ENCODE assay signal across 34 cellular contexts in the genomic region with DNA sequence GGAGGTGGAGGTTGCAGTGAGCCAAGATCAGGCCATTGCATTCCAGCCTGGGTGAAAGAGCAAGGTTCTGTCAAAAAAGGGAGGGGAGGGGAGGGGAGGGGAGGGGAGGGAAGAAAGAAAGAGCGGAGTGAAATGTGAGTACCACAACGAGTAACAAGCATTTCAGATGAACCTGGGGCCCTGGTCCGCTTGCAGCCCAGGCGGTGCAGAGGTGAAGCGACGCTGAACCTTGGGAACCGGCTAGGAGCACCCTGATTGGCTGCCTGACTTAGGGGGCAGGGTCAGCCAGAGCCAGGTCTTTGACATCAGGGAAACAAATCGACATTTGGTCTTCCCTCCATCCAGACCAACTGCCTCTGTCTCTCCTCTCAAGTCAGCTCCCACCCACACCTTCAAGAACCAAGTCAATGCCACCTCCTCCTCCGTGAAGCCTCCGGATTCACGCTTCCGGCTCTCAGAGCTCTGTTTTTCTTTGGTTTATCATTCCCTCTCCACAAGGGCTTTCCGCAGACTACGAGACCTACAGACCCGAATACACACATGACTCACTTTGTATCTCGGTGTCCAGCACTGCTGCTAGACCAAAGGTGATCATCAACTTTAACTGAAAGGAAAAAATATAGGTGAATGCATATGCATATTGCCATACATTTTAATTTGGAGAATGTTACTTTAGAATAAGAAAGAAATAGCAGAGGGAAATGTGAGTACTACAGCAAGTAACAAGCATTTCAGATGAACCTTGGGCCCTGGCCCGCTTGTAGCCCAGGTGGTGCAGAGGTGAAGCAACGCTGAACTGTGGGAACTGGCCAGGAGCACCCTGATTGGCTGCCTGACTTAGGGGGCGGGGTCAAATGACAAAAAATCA. TPM values are rescaled to one million over a fixed set of nuclear protein-coding genes. Genes with fewer than 3 reads are reported as not detected.
"Had no signal": no experiment of that assay in that cellular context is flagged by ENCODE, and none has a peak within 500 bp of the region (broad histone marks: within the 10 kb centered on the region; RNA-seq: fewer than 3 reads in every experiment).

No MANE protein-coding gene starts in this region.

- H3K27ac ChIP-seq: neutrophil, pancreas, prostate gland, skin epidermis, spleen, suprapubic skin, testis, tibial artery, transverse colon, upper lobe of right lung, uterus had no signal

- H3K4me2 ChIP-seq: smooth muscle cell had no signal

- H3K4me1 ChIP-seq: pancreas, prostate gland, spleen, suprapubic skin, testis, tibial artery, transverse colon, upper lobe of right lung, uterus had no signal

- H3K27me3 ChIP-seq: testis, uterus had no signal

- H3K9me3 ChIP-seq: pancreas, prostate gland, testis, upper lobe of right lung had no signal

- ATAC-seq: naive thymus-derived CD8-positive, alpha-beta T cell; natural killer cell treated with Interleukin-12 subunit alpha and Interleukin-12 subunit beta and Interleukin-15 and Interleukin-18, amount 100 ng/mL, for 72 hours; pancreas; right cardiac atrium; sciatic nerve; stimulated activated memory B cell treated with anti-CD40 and anti-IgM and Interleukin-4, amounts not matched to agents 10 μg/mL and 1 μg/mL and 100 μg/mL, for 72 hours; stimulated activated naive CD8-positive, alpha-beta T cell treated with anti-CD3 and anti-CD28 coated beads, Interleukin-15, amount 100 ng/mL, for 72 hours; stimulated activated naive CD8-positive, alpha-beta T cell treated with anti-CD3 and anti-CD28 coated beads, Interleukin-15, Interleukin-2, amounts not matched to agents 100 U/mL and 50 U/mL, for 24 hours; upper lobe of right lung had no signal

- H3K4me3 ChIP-seq: pancreas, prostate gland, skin epidermis, smooth muscle cell, spleen, suprapubic skin, testis, tibial artery, transverse colon, upper lobe of right lung, uterus had no signal

- FAIRE-seq: pancreas had no signal

- DNase-seq: naive thymus-derived CD8-positive, alpha-beta T cell; nephron progenitor cell; nucleus accumbens; pancreas; right cardiac atrium; spleen; stimulated activated CD4-positive, alpha-beta T cell treated with anti-CD3 and anti-CD28 coated beads, Interleukin-12 subunit alpha, Interleukin-12 subunit beta, amount 100 ng/mL, for 4 hours; stimulated activated CD4-positive, alpha-beta T cell treated with anti-CD3 and anti-CD28 coated beads, Interleukin-1b, Interleukin-23, amount 100 ng/mL, for 48 hours; stimulated activated CD4-positive, alpha-beta T cell treated with anti-CD3 and anti-CD28 coated beads, Interleukin-4, amount 100 ng/mL, for 1 hour; stimulated activated CD4-positive, alpha-beta T cell treated with anti-CD3 and anti-CD28 coated beads, Interleukin-4, amount 100 ng/mL, for 4 hours; stimulated activated CD8-positive, alpha-beta memory T cell treated with anti-CD3 and anti-CD28 coated beads, Interleukin-4, amount 100 ng/mL, for 48 hours; stimulated activated naive CD4-positive, alpha-beta T cell; stimulated activated naive CD8-positive, alpha-beta T cell treated with anti-CD3 and anti-CD28 coated beads, Interleukin-15, amount 100 ng/mL, for 72 hours; stimulated activated naive CD8-positive, alpha-beta T cell treated with anti-CD3 and anti-CD28 coated beads, Interleukin-15, Interleukin-2, amounts not matched to agents 100 U/mL and 50 U/mL, for 24 hours; substantia nigra; testis; tibial artery; transverse colon; upper lobe of right lung; uterus had no signal

- H3K36me3 ChIP-seq: neutrophil, pancreas, prostate gland, spleen, suprapubic skin, tibial artery, transverse colon, upper lobe of right lung, uterus had no signal

RNA-seq across cellular contexts. Expression of gene OR1F1, which starts 19.3 kb away (rescaled TPM):
- total RNA-seq: naive thymus-derived CD8-positive, alpha-beta T cell; natural killer cell treated with Interleukin-12 subunit alpha and Interleukin-12 subunit beta and Interleukin-15 and Interleukin-18, amount 100 ng/mL, for 72 hours; omental fat pad; osteocyte; pancreas; posterior vena cava; prostate gland; renal cortical epithelial cell; right cardiac atrium; sciatic nerve; smooth muscle cell; spleen; suprapubic skin; testis; transverse colon; upper lobe of right lung; urinary bladder; uterus had no signal
- polyA plus RNA-seq: naive thymus-derived CD8-positive, alpha-beta T cell; pancreas; right cardiac atrium; smooth muscle cell; spleen; urinary bladder had no signal

RNA-seq across cellular contexts. Expression of gene MEFV, which starts 49.1 kb away (rescaled TPM):
- total RNA-seq: neural crest cell, osteocyte, smooth muscle cell had no signal
- polyA plus RNA-seq: naive thymus-derived CD8-positive, alpha-beta T cell; smooth muscle cell had no signal
